36 cellular contexts compared by ENCODE assay signal in genomic region chr2:114642988-114643553, GRCh38.
"Had no signal": no experiment of that assay in that cellular context is flagged by ENCODE, and none has a peak within 500 bp of the region (broad histone marks: within the 10 kb centered on the region; RNA-seq: fewer than 3 reads in every experiment).

No MANE protein-coding gene starts in this region.

- H3K27ac ChIP-seq: adrenal gland, body of pancreas, breast epithelium, Peyer's patch, SJSA1 had no signal

- DNase-seq: activated CD4-positive, alpha-beta T cell treated with anti-CD3 and anti-CD28 coated beads for 36 hours; activated CD4-positive, alpha-beta T cell treated with anti-CD3 and anti-CD28 coated beads, Interleukin-2, amount 10 ng/mL, durations not matched to agents 7 days and 5 days; activated CD4-positive, alpha-beta T cell treated with anti-CD3 and anti-CD28 coated beads, Interleukin-2, amount 50 U/mL, for 48 hours; activated CD8-positive, alpha-beta T cell treated with anti-CD3 and anti-CD28 coated beads, Interleukin-2, amount 10 ng/mL, durations not matched to agents 7 days and 5 days; activated gamma-delta T cell treated with Interleukin-2 at 50 U/mL for 16 hours; activated naive CD4-positive, alpha-beta T cell treated with anti-CD3 and anti-CD28 coated beads for 36 hours; activated T-cell treated with anti-CD3 and anti-CD28 coated beads, Interleukin-2, amount 50 U/mL, for 24 hours; adrenal gland; body of pancreas; Kasumi-1; KG1; MM.1S; MV-4-11; NCI-H1092; NCI-H1436 treated with DMSO at 0.1 percent for 48 hours; NCI-H1694 treated with DMSO at 0.1 percent for 48 hours; NCI-H2029; NCI-H2171 treated with DMSO at 0.1 percent for 48 hours; NCI-H2227 treated with DMSO at 0.1 percent for 48 hours; NCI-H446; NCI-H526; NCI-H748 treated with DMSO at 0.1 percent for 48 hours; NK-92 treated with Interleukin-12 subunit alpha and Interleukin-12 subunit beta, amount 100 ng/mL, for 24 hours; PC-3; Peyer's patch; RPMI8226; SHP77 treated with DMSO at 0.1 percent for 48 hours; SK-N-SH had no signal

- H3K36me3 ChIP-seq: adrenal gland, breast epithelium, Peyer's patch, SJSA1 had no signal

- H3K36me3 Mint-ChIP-seq: activated naive CD4-positive, alpha-beta T cell treated with anti-CD3 and anti-CD28 coated beads, Interleukin-2, amount 50 U/mL, for 72 hours had no signal

- H3K27me3 Mint-ChIP-seq: activated CD4-positive, alpha-beta T cell treated with anti-CD3 and anti-CD28 coated beads for 36 hours; activated CD4-positive, alpha-beta T cell treated with anti-CD3 and anti-CD28 coated beads, Interleukin-2, amount 10 ng/mL, durations not matched to agents 7 days and 5 days; activated T-cell treated with anti-CD3 and anti-CD28 coated beads, Interleukin-2, amount 50 U/mL, for 24 hours had no signal

- H3K4me3 ChIP-seq: adrenal gland, body of pancreas, breast epithelium, Peyer's patch, SJSA1 had no signal

- H3K4me1 ChIP-seq: adrenal gland, body of pancreas, breast epithelium, Peyer's patch, SJSA1 had no signal

- H3K27me3 ChIP-seq: adrenal gland, body of pancreas, breast epithelium, Peyer's patch, SJSA1 had no signal

- H3K9me3 Mint-ChIP-seq: activated CD4-positive, alpha-beta T cell treated with anti-CD3 and anti-CD28 coated beads, Interleukin-2, amount 10 ng/mL, durations not matched to agents 7 days and 5 days; activated naive CD4-positive, alpha-beta T cell treated with anti-CD3 and anti-CD28 coated beads for 36 hours; activated T-cell treated with anti-CD3 and anti-CD28 coated beads, Interleukin-2, amount 50 U/mL, for 24 hours; activated T-helper 1 cell treated with anti-CD3 and anti-CD28 coated beads, Interleukin-12 subunit alpha, Interleukin-12 subunit beta, Interleukin-2, Interleukin-4 antibody, amounts not matched to agents 30 ng/mL and 10 ng/mL and 1 ng/mL, durations not matched to agents 14 hours and 24 hours and 36 hours; T-helper 1 cell treated with Interleukin-12 subunit alpha and Interleukin-12 subunit beta and Interleukin-4 antibody, amounts not matched to agents 30 μg/mL and 1 μg/mL, for 36 hours; T-helper 2 cell treated with Interferon-gamma antibody and Interleukin-4, amounts not matched to agents 5 μg/mL and 100 μg/mL, for 36 hours had no signal

- ATAC-seq: activated CD4-positive, alpha-beta T cell treated with anti-CD3 and anti-CD28 coated beads for 36 hours; activated CD4-positive, CD25-positive, alpha-beta regulatory T cell treated with anti-CD3 and anti-CD28 coated beads, Interleukin-2, amount 50 U/mL, for 24 hours; activated CD8-positive, alpha-beta T cell treated with anti-CD3 and anti-CD28 coated beads, Interleukin-2, amount 10 ng/mL, durations not matched to agents 7 days and 5 days; activated naive CD4-positive, alpha-beta T cell treated with anti-CD3 and anti-CD28 coated beads, Interleukin-2, amount 50 U/mL, for 72 hours; body of pancreas; PC-3; WTC11 had no signal

- H3K4me1 Mint-ChIP-seq: activated CD4-positive, alpha-beta T cell treated with anti-CD3 and anti-CD28 coated beads, Interleukin-2, amount 10 ng/mL, durations not matched to agents 7 days and 5 days; WTC11 had no signal

- H3K27ac Mint-ChIP-seq: activated CD4-positive, alpha-beta T cell treated with anti-CD3 and anti-CD28 coated beads for 36 hours; activated CD4-positive, alpha-beta T cell treated with anti-CD3 and anti-CD28 coated beads, Interleukin-2, amount 10 ng/mL, durations not matched to agents 7 days and 5 days; activated CD8-positive, alpha-beta T cell treated with anti-CD3 and anti-CD28 coated beads, Interleukin-2, amount 10 ng/mL, durations not matched to agents 7 days and 5 days; activated naive CD4-positive, alpha-beta T cell treated with anti-CD3 and anti-CD28 coated beads for 36 hours; activated naive CD4-positive, alpha-beta T cell treated with anti-CD3 and anti-CD28 coated beads, Interleukin-2, amount 50 U/mL, for 72 hours; activated T-cell treated with anti-CD3 and anti-CD28 coated beads, Interleukin-2, amount 50 U/mL, for 24 hours; activated T-helper 1 cell treated with anti-CD3 and anti-CD28 coated beads, Interleukin-12 subunit alpha, Interleukin-12 subunit beta, Interleukin-2, Interleukin-4 antibody, amounts not matched to agents 30 ng/mL and 10 ng/mL and 1 ng/mL, durations not matched to agents 14 hours and 24 hours and 36 hours; T-helper 1 cell treated with Interleukin-12 subunit alpha and Interleukin-12 subunit beta and Interleukin-4 antibody, amounts not matched to agents 30 μg/mL and 1 μg/mL, for 36 hours; T-helper 2 cell treated with Interferon-gamma antibody and Interleukin-4, amounts not matched to agents 5 μg/mL and 100 μg/mL, for 36 hours; WTC11 had no signal

- H3K4me3 Mint-ChIP-seq: activated CD4-positive, alpha-beta T cell treated with anti-CD3 and anti-CD28 coated beads for 36 hours; activated CD4-positive, alpha-beta T cell treated with anti-CD3 and anti-CD28 coated beads, Interleukin-2, amount 10 ng/mL, durations not matched to agents 7 days and 5 days; activated CD8-positive, alpha-beta T cell treated with anti-CD3 and anti-CD28 coated beads, Interleukin-2, amount 10 ng/mL, durations not matched to agents 7 days and 5 days; activated naive CD4-positive, alpha-beta T cell treated with anti-CD3 and anti-CD28 coated beads for 36 hours; activated T-cell treated with anti-CD3 and anti-CD28 coated beads, Interleukin-2, amount 50 U/mL, for 24 hours; activated T-helper 1 cell treated with anti-CD3 and anti-CD28 coated beads, Interleukin-12 subunit alpha, Interleukin-12 subunit beta, Interleukin-2, Interleukin-4 antibody, amounts not matched to agents 30 ng/mL and 10 ng/mL and 1 ng/mL, durations not matched to agents 14 hours and 24 hours and 36 hours; T-helper 1 cell treated with Interleukin-12 subunit alpha and Interleukin-12 subunit beta and Interleukin-4 antibody, amounts not matched to agents 30 μg/mL and 1 μg/mL, for 36 hours; T-helper 2 cell treated with Interferon-gamma antibody and Interleukin-4, amounts not matched to agents 5 μg/mL and 100 μg/mL, for 36 hours; WTC11 had no signal

- H3K9me3 ChIP-seq: adrenal gland, body of pancreas, breast epithelium, SJSA1, SK-N-SH had no signal
